In the genomic region with DNA sequence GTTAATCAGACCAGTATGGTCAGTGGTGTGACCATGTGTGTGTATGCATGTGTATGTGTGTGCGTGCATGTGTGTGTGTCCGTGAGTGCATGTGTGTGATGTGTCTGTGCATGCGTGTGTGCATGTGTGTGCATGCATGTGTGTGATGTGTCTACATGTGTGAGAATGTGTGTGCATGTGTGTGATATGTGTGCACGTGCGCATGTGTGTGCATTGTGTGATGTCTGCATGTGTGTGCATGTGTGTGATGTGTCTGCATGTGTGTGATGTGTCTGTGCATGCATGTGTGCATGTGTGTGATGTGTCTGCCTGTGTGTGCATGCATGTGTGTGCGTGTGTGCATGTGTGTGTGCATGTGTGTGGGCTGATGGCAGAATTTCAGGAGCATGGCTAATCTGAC, we compare ENCODE assay signal across 25 cellular contexts. TPM values are rescaled to one million over a fixed set of nuclear protein-coding genes. Genes with fewer than 3 reads are reported as not detected.
A peak's percentile ranks its signal among the peaks of the same experiment; 100 is the strongest.
DNase-seq lines count a peak whose midpoint lies in the region; ATAC-seq and TF ChIP-seq lines count a peak whose summit lies in the region.
"Had no signal": no experiment of that assay in that cellular context is flagged by ENCODE, and none has a peak within 500 bp of the region (broad histone marks: within the 10 kb centered on the region; RNA-seq: fewer than 3 reads in every experiment).

No MANE protein-coding gene starts in this region.

- no peaks in the 10 kb centered on the region for H3K4me1 ChIP-seq in right cardiac atrium (ENCODE audit: control insufficient read depth, insufficient read depth, low read length)
- H3K4me1 ChIP-seq in CD8-positive, alpha-beta T cell (ENCODE audit: insufficient read depth, low read length) = no peaks in the 10 kb centered on the region
- H3K4me1 ChIP-seq: upper lobe of right lung had no signal

- H3K4me3 Mint-ChIP-seq in WTC11 (no peak overlapping the region), memory B cell (no peak overlapping the region)
- no peak overlapping the region for H3K4me3 Mint-ChIP-seq in activated naive CD4-positive, alpha-beta T cell treated with anti-CD3 and anti-CD28 coated beads, Interleukin-2, amount 10 ng/mL, durations not matched to agents 7 days and 5 days
- no peak overlapping the region for H3K4me3 Mint-ChIP-seq in CD8-positive, alpha-beta T cell
- H3K4me3 Mint-ChIP-seq: activated CD8-positive, alpha-beta memory T cell treated with anti-CD3 and anti-CD28 coated beads, Interleukin-2, amount 10 ng/mL, durations not matched to agents 7 days and 5 days; activated T-cell treated with anti-CD3 and anti-CD28 coated beads, Interleukin-2, amount 50 U/mL, for 4 hours; CD4-positive, alpha-beta memory T cell; central memory CD8-positive, alpha-beta T cell; dendritic cell treated with granulocyte-macrophage colony-stimulating factor and Interleukin-4, amounts not matched to agents 40 ng/mL and 50 ng/mL, for 4 days; naive thymus-derived CD4-positive, alpha-beta T cell had no signal

- WGBS in right cardiac atrium = 97% methylated on average over 6 of the region's 6 CpGs

- H3K27ac ChIP-seq in right cardiac atrium (ENCODE audit: low read length) = no peak overlapping the region
- no peak overlapping the region for H3K27ac ChIP-seq in CD8-positive, alpha-beta T cell (ENCODE audit: low read depth, low read length)
- H3K27ac ChIP-seq: ovary, upper lobe of right lung had no signal

- ATAC-seq in right cardiac atrium (no peak), left ventricle myocardium superior (no peak), WTC11 (no peak), memory B cell (ENCODE audit: low read depth) (no peak)
- no peak for ATAC-seq in CD8-positive, alpha-beta T cell
- ATAC-seq: activated T-cell treated with anti-CD3 and anti-CD28 coated beads, Interleukin-2, amount 50 U/mL, for 4 hours; naive thymus-derived CD4-positive, alpha-beta T cell; upper lobe of right lung had no signal

- TF ChIP-seq CTCF in WTC11 (IDR thresholded peaks at IDR 0.05) = no peak
- TF ChIP-seq CTCF in CD8-positive, alpha-beta T cell (IDR thresholded peaks at IDR 0.05) = no peak

- H3K9me3 Mint-ChIP-seq in WTC11 = no peaks in the 10 kb centered on the region
- H3K9me3 Mint-ChIP-seq in memory B cell = no peaks in the 10 kb centered on the region
- H3K9me3 Mint-ChIP-seq in activated naive CD4-positive, alpha-beta T cell treated with anti-CD3 and anti-CD28 coated beads, Interleukin-2, amount 10 ng/mL, durations not matched to agents 7 days and 5 days = peaks cover 4% of the 10 kb centered on the region
- H3K9me3 Mint-ChIP-seq in CD8-positive, alpha-beta T cell = no peaks in the 10 kb centered on the region
- H3K9me3 Mint-ChIP-seq: activated T-cell treated with anti-CD3 and anti-CD28 coated beads, Interleukin-2, amount 50 U/mL, for 4 hours; CD4-positive, alpha-beta memory T cell; central memory CD8-positive, alpha-beta T cell; dendritic cell treated with granulocyte-macrophage colony-stimulating factor and Interleukin-4, amounts not matched to agents 40 ng/mL and 50 ng/mL, for 4 days; naive thymus-derived CD4-positive, alpha-beta T cell had no signal

- H3K27me3 Mint-ChIP-seq in WTC11 (ENCODE audit: low read depth) = no peaks in the 10 kb centered on the region
- no peaks in the 10 kb centered on the region for H3K27me3 Mint-ChIP-seq in memory B cell
- peaks cover 63% of the 10 kb centered on the region for H3K27me3 Mint-ChIP-seq in activated naive CD4-positive, alpha-beta T cell treated with anti-CD3 and anti-CD28 coated beads, Interleukin-2, amount 10 ng/mL, durations not matched to agents 7 days and 5 days
- H3K27me3 Mint-ChIP-seq in CD8-positive, alpha-beta T cell (ENCODE audit: low read depth) = no peaks in the 10 kb centered on the region
- H3K27me3 Mint-ChIP-seq: naive thymus-derived CD4-positive, alpha-beta T cell had no signal

- POLR2A ChIA-PET in WTC11 (lab: Charles Lee) = no interaction called here
- POLR2A ChIA-PET in CD8-positive, alpha-beta T cell (lab: Charles Lee) = no interaction called here

- CTCF ChIA-PET in WTC11 (lab: Charles Lee) = no interaction called here
- CTCF ChIA-PET in activated naive CD4-positive, alpha-beta T cell treated with anti-CD3 and anti-CD28 coated beads, Interleukin-2, amount 10 ng/mL, durations not matched to agents 7 days and 5 days (lab: Charles Lee) = interaction anchor here (0.6 kb wide), 1 partner anchor 1261 kb away, joined by 3 read pairs; no protein-coding TSS in a partner anchor
- CTCF ChIA-PET in CD8-positive, alpha-beta T cell (lab: Charles Lee) = no interaction called here

- H3K4me1 Mint-ChIP-seq in WTC11 = peaks cover 21% of the 10 kb centered on the region
- H3K4me1 Mint-ChIP-seq in memory B cell = peaks cover 34% of the 10 kb centered on the region
- peaks cover 9% of the 10 kb centered on the region for H3K4me1 Mint-ChIP-seq in activated naive CD4-positive, alpha-beta T cell treated with anti-CD3 and anti-CD28 coated beads, Interleukin-2, amount 10 ng/mL, durations not matched to agents 7 days and 5 days
- no peaks in the 10 kb centered on the region for H3K4me1 Mint-ChIP-seq in CD8-positive, alpha-beta T cell (ENCODE audit: low read depth)
- H3K4me1 Mint-ChIP-seq: CD4-positive, alpha-beta memory T cell; central memory CD8-positive, alpha-beta T cell had no signal

- H3K27ac Mint-ChIP-seq in WTC11 (peak overlapping the region; percentile 91), memory B cell (peak overlapping the region; percentile 90)
- H3K27ac Mint-ChIP-seq in activated naive CD4-positive, alpha-beta T cell treated with anti-CD3 and anti-CD28 coated beads, Interleukin-2, amount 10 ng/mL, durations not matched to agents 7 days and 5 days = no peak overlapping the region
- no peak overlapping the region for H3K27ac Mint-ChIP-seq in CD8-positive, alpha-beta T cell
- H3K27ac Mint-ChIP-seq: dendritic cell treated with granulocyte-macrophage colony-stimulating factor and Interleukin-4, amounts not matched to agents 40 ng/mL and 50 ng/mL, for 4 days had no signal

- peak in 2 of 3 donors; percentile 16 to 36 for DNase-seq in right cardiac atrium
- DNase-seq in left ventricle myocardium superior = no peak
- no peak for DNase-seq in WTC11 (ENCODE audit: low spot score)
- DNase-seq in memory B cell (ENCODE audit: low spot score in 2 of 2) = no peak
- no peak for DNase-seq in NCI-H1105 treated with DMSO at 0.1 percent for 48 hours (lab: John Stamatoyannopoulos, UW)
- no peak for DNase-seq in T-helper 9 cell
- no peak for DNase-seq in activated naive CD4-positive, alpha-beta T cell treated with anti-CD3 and anti-CD28 coated beads, Interleukin-2, amount 10 ng/mL, durations not matched to agents 7 days and 5 days
- no peak for DNase-seq in CD8-positive, alpha-beta T cell
- DNase-seq: activated CD8-positive, alpha-beta memory T cell treated with anti-CD3 and anti-CD28 coated beads, Interleukin-2, amount 10 ng/mL, durations not matched to agents 7 days and 5 days; activated gamma-delta T cell treated with Interleukin-2 at 50 U/mL for 16 hours; activated T-cell treated with anti-CD3 and anti-CD28 coated beads, Interleukin-2, amount 50 U/mL, for 4 hours; H7; NCI-H1048; NCI-H1694 treated with DMSO at 0.1 percent for 48 hours; NCI-H510A treated with DMSO at 0.1 percent for 48 hours; retina; small intestine; stimulated activated naive CD4-positive, alpha-beta T cell; T-helper 1 cell; upper lobe of right lung had no signal

- H3K9me3 ChIP-seq in right cardiac atrium (ENCODE audit: control insufficient read depth, low read length) = no peaks in the 10 kb centered on the region
- no peaks in the 10 kb centered on the region for H3K9me3 ChIP-seq in CD8-positive, alpha-beta T cell (ENCODE audit: low read length)
- H3K9me3 ChIP-seq: ovary, upper lobe of right lung had no signal

- H3K36me3 ChIP-seq in CD8-positive, alpha-beta T cell (ENCODE audit: insufficient read depth, low read length) = no peaks in the 10 kb centered on the region
- H3K36me3 ChIP-seq: ovary, upper lobe of right lung had no signal

- H3K36me3 Mint-ChIP-seq in WTC11 (no peaks in the 10 kb centered on the region), memory B cell (no peaks in the 10 kb centered on the region)
- H3K36me3 Mint-ChIP-seq in activated naive CD4-positive, alpha-beta T cell treated with anti-CD3 and anti-CD28 coated beads, Interleukin-2, amount 10 ng/mL, durations not matched to agents 7 days and 5 days = no peaks in the 10 kb centered on the region
- H3K36me3 Mint-ChIP-seq in CD8-positive, alpha-beta T cell = no peaks in the 10 kb centered on the region
- H3K36me3 Mint-ChIP-seq: activated CD8-positive, alpha-beta memory T cell treated with anti-CD3 and anti-CD28 coated beads, Interleukin-2, amount 10 ng/mL, durations not matched to agents 7 days and 5 days; CD4-positive, alpha-beta memory T cell; naive thymus-derived CD4-positive, alpha-beta T cell had no signal

- no peak overlapping the region for H3K4me3 ChIP-seq in right cardiac atrium (ENCODE audit: low read length)
- H3K4me3 ChIP-seq in CD8-positive, alpha-beta T cell (ENCODE audit: low read depth, low read length) = no peak overlapping the region
- H3K4me3 ChIP-seq: ovary, upper lobe of right lung had no signal

- intact Hi-C loops in right cardiac atrium (cut with DNase I) = no loop called here
- intact Hi-C loops in left ventricle myocardium superior (cut with micrococcal nuclease) = no loop called here
- intact Hi-C loops in CD8-positive, alpha-beta T cell (cut with DNase I, micrococcal nuclease) = loop anchor here in 1 of 2 experiments (10.0 kb wide), 1 partner anchor 394 kb away; the partner anchor contains the start of gene PKNOX1

- H3K27me3 ChIP-seq in right cardiac atrium (ENCODE audit: control insufficient read depth, insufficient read depth) = no peaks in the 10 kb centered on the region
- no peaks in the 10 kb centered on the region for H3K27me3 ChIP-seq in CD8-positive, alpha-beta T cell (ENCODE audit: insufficient read depth, low read length)
- H3K27me3 ChIP-seq: ovary, upper lobe of right lung had no signal

TF ChIP-seq in WTC11, 78 proteins besides CTCF, POLR2A, EP300 and RAD21:
- no peak for TF ChIP-seq ELF4 (CRISPR knock-in tag; IDR thresholded peaks at IDR 0.05; ENCODE audit: low read depth)

RNA-seq across cellular contexts. Expression of gene SIK1, which starts 58.2 kb away (rescaled TPM):
- total RNA-seq in right cardiac atrium (10 to 100 TPM; 13.0 to 63.9 (median 19.4) TPM), left ventricle myocardium superior (8.0 TPM), WTC11 (2021) (3.7 to 3.9 TPM (median 3.8 TPM) in 3 replicates)
- polyA plus RNA-seq in right cardiac atrium = 7.7 TPM
- 100 to 1,000 TPM; 716 to 734 TPM for total RNA-seq in CD8-positive, alpha-beta T cell
- polyA plus RNA-seq: CD4-positive, alpha-beta memory T cell had no signal

Comparison
In these comparisons a context has a peak if more than half of its experiments do, and no peak if none do; other contexts are left out.
1. DNase-seq: peak in right cardiac atrium (2 of 3); none in left ventricle myocardium superior (single experiment), WTC11 (single experiment), memory B cell (0 of 2), NCI-H1105 treated with DMSO at 0.1 percent for 48 hours (single experiment), T-helper 9 cell (single experiment), activated naive CD4-positive, alpha-beta T cell treated with anti-CD3 and anti-CD28 coated beads, Interleukin-2, amount 10 ng/mL, durations not matched to agents 7 days and 5 days (single experiment) and CD8-positive, alpha-beta T cell (0 of 7).
2. H3K27ac Mint-ChIP-seq: peak in WTC11 (single experiment) and memory B cell (single experiment); none in activated naive CD4-positive, alpha-beta T cell treated with anti-CD3 and anti-CD28 coated beads, Interleukin-2, amount 10 ng/mL, durations not matched to agents 7 days and 5 days (single experiment) and CD8-positive, alpha-beta T cell (single experiment).
3. RNA of gene SIK1, which starts 58.2 kb away (total RNA-seq): 716 to 734 TPM in CD8-positive, alpha-beta T cell; 13.0 to 63.9 TPM in right cardiac atrium, 8.0 TPM in left ventricle myocardium superior (single experiment) and 3.7 to 3.9 TPM in WTC11; every median in the first group is over 10 times any median in the second.